21 cellular contexts compared by ENCODE assay signal in genomic region chr10:15531927-15532722, GRCh38.
DNase-seq lines count a peak whose midpoint lies in the region; ATAC-seq and TF ChIP-seq lines count a peak whose summit lies in the region.
"Had no signal": no experiment of that assay in that cellular context is flagged by ENCODE, and none has a peak within 500 bp of the region (broad histone marks: within the 10 kb centered on the region; RNA-seq: fewer than 3 reads in every experiment).

No MANE protein-coding gene starts in this region.

- TF ChIP-seq CTCF in left ventricle myocardium inferior (IDR thresholded peaks at IDR 0.05; ENCODE audit: borderline replicate concordance), result no peak
- TF ChIP-seq CTCF in parathyroid adenoma (IDR thresholded peaks at IDR 0.05), result no peak
- TF ChIP-seq CTCF in vagina (IDR thresholded peaks at IDR 0.05), result no peak
- TF ChIP-seq CTCF in mucosa of descending colon (IDR thresholded peaks at IDR 0.05), result no peak

- no peaks in the 10 kb centered on the region for H3K27me3 ChIP-seq in right cardiac atrium (ENCODE audit: control insufficient read depth, insufficient read depth)
- no peaks in the 10 kb centered on the region for H3K27me3 ChIP-seq in left ventricle myocardium inferior (ENCODE audit: low read depth)
- no peaks in the 10 kb centered on the region for H3K27me3 ChIP-seq in parathyroid adenoma (ENCODE audit: control insufficient read depth, insufficient read depth, low read length)
- H3K27me3 ChIP-seq in vagina, result no peaks in the 10 kb centered on the region
- H3K27me3 ChIP-seq: BLaER1 treated with 17β-estradiol and CSF1 and Interleukin-3, amounts not matched to agents 10 nM and 100 nM had no signal

- no peaks in the 10 kb centered on the region for H3K36me3 ChIP-seq in left ventricle myocardium inferior
- no peaks in the 10 kb centered on the region for H3K36me3 ChIP-seq in parathyroid adenoma (ENCODE audit: control insufficient read depth, insufficient read depth, low read length)
- H3K36me3 ChIP-seq in vagina, result no peaks in the 10 kb centered on the region
- H3K36me3 ChIP-seq in mucosa of descending colon (ENCODE audit: low read depth), result no peaks in the 10 kb centered on the region
- H3K36me3 ChIP-seq: HAP-1 had no signal

- H3K4me1 ChIP-seq in right cardiac atrium (ENCODE audit: control insufficient read depth, insufficient read depth, low read length), result no peaks in the 10 kb centered on the region
- no peaks in the 10 kb centered on the region for H3K4me1 ChIP-seq in left ventricle myocardium inferior
- H3K4me1 ChIP-seq in parathyroid adenoma, result peaks cover 17% of the 10 kb centered on the region
- no peaks in the 10 kb centered on the region for H3K4me1 ChIP-seq in vagina
- no peaks in the 10 kb centered on the region for H3K4me1 ChIP-seq in mucosa of descending colon (ENCODE audit: low read depth)
- H3K4me1 ChIP-seq: A549, HAP-1 had no signal

- H3K4me3 ChIP-seq in right cardiac atrium (ENCODE audit: low read length) (no peak overlapping the region), left ventricle myocardium inferior (no peak overlapping the region), parathyroid adenoma (ENCODE audit: low read depth, low read length) (no peak overlapping the region), vagina (no peak overlapping the region), mucosa of descending colon (no peak overlapping the region)
- H3K4me3 ChIP-seq: A549; BLaER1 treated with 17β-estradiol and CSF1 and Interleukin-3, amounts not matched to agents 10 nM and 100 nM; GM23248; HAP-1; K562 had no signal

- peak; percentile 37 to 50 for ATAC-seq in right cardiac atrium
- ATAC-seq in mucosa of descending colon, result no peak
- no peak for ATAC-seq in HG03342 (IDR thresholded peaks at IDR 0.05; ENCODE audit: unreplicated experiment)
- no peak for ATAC-seq in HG03159 (IDR thresholded peaks at IDR 0.05; ENCODE audit: unreplicated experiment)
- ATAC-seq: A549; CD8-positive, alpha-beta T cell; K562 had no signal

- TF ChIP-seq POLR2A in vagina (IDR thresholded peaks at IDR 0.05), result no peak

- intact Hi-C loops in right cardiac atrium (cut with DNase I), result no loop called here
- intact Hi-C loops in left ventricle myocardium inferior (cut with micrococcal nuclease), result no loop called here
- intact Hi-C loops in vagina (cut with DNase I), result no loop called here
- intact Hi-C loops in mucosa of descending colon (cut with DNase I, micrococcal nuclease), result no loop called here

- no peaks in the 10 kb centered on the region for H3K79me2 ChIP-seq in parathyroid adenoma

- no peak overlapping the region for H3K27ac ChIP-seq in right cardiac atrium (ENCODE audit: low read length)
- no peak overlapping the region for H3K27ac ChIP-seq in left ventricle myocardium inferior (replicated peaks)
- H3K27ac ChIP-seq in parathyroid adenoma, result no peak overlapping the region
- peak overlapping the region; percentile 24 for H3K27ac ChIP-seq in vagina
- H3K27ac ChIP-seq: 22Rv1, A549, GM23248 had no signal

- no peak overlapping the region for H2AFZ ChIP-seq in parathyroid adenoma
- H2AFZ ChIP-seq: GM23248 had no signal

- H3K4me2 ChIP-seq in parathyroid adenoma (ENCODE audit: low read length), result peak overlapping the region; percentile 26
- H3K4me2 ChIP-seq: A549 had no signal

- H3K9ac ChIP-seq in parathyroid adenoma, result no peak overlapping the region
- H3K9ac ChIP-seq: BLaER1 treated with 17β-estradiol and CSF1 and Interleukin-3, amounts not matched to agents 10 nM and 100 nM; GM23248 had no signal

- WGBS in right cardiac atrium, result 75% methylated on average over 13 of the region's 13 CpGs

- DNase-seq in right cardiac atrium, result peak; percentile 26 to 59 (median 57)
- no peak for DNase-seq in left ventricle myocardium inferior
- DNase-seq in vagina (ENCODE audit: extremely low spot score in 2 of 2), result no peak
- no peak for DNase-seq in mucosa of descending colon
- DNase-seq: AML-193; CD8-positive, alpha-beta T cell; COR-L47; DMS 273 treated with DMSO at 0.1 percent for 48 hours; DMS53; DND-41; EL; GM23248; IMR-90 had no signal

- H3K9me3 ChIP-seq in right cardiac atrium (ENCODE audit: control insufficient read depth, low read length), result no peaks in the 10 kb centered on the region
- H3K9me3 ChIP-seq in left ventricle myocardium inferior (replicated peaks), result no peaks in the 10 kb centered on the region
- no peaks in the 10 kb centered on the region for H3K9me3 ChIP-seq in parathyroid adenoma (ENCODE audit: control insufficient read depth, low read length)
- H3K9me3 ChIP-seq in vagina, result no peaks in the 10 kb centered on the region
- H3K9me3 ChIP-seq in mucosa of descending colon, result no peaks in the 10 kb centered on the region
- H3K9me3 ChIP-seq: A549, HAP-1 had no signal

Comparison
In these comparisons a context has a peak if more than half of its experiments do, and no peak if none do; other contexts are left out.
1. DNase-seq: peak in right cardiac atrium (3 of 3); none in left ventricle myocardium inferior (single experiment), vagina (0 of 2) and mucosa of descending colon (0 of 3).
2. ATAC-seq: peak in right cardiac atrium (2 of 2); none in mucosa of descending colon (single experiment), HG03342 (single experiment) and HG03159 (single experiment).